Comparison of ENCODE assay signal across 8 cellular contexts in the genomic region with DNA sequence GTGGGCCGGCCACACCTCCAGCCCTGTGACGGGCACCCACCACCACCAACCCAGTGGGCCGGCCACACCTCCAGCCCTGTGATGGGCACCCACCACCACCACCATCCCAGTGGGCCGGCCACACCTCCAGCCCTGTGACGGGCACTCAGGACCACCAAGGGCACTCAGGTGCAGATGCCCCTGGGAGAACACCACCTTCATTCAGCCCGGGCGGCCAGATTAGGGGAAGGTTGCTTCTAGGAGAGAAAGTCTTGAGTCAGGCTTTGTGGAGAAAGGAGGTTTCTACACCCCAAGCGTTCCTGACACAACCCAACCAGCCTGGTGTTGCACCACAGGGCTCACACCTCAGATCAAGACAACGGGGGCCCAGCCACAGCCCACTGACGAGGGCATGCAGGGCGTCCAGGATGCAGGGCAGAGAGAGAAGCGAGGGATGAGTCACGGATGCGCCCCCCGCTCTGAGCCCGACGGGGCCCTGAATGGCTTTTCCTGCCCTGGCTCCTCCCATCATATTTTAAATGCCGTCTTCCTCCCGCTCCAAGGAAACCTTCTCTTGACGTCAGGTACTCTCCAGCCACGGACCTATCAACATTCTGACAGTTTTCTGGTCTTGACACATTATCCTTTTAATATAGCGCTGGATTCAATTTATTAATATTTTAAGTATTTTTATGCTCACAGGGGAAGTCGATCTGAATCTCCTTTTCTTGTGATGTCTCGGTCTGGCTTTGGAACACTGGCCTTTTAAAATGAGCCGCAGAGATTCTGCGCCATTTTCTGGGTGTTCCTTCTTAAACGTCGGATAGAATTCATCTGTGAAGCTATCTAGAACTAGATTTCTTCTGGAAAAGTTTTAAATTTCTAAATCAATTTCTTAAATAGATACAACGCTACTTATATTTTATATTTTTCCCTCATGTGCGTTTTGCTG. TPM values are rescaled to one million over a fixed set of nuclear protein-coding genes. Genes with fewer than 3 reads are reported as not detected.
DNase-seq lines count a peak whose midpoint lies in the region; ATAC-seq, FAIRE-seq and TF ChIP-seq lines count a peak whose summit lies in the region.

No MANE protein-coding gene starts in this region.

- no TSS peak for BruUV-seq in GM12878 (replicated peaks; lab: Mats Ljungman, UMichigan)

- no peaks in the 10 kb centered on the region for H4K20me1 ChIP-seq in GM12878 (ENCODE audit: control insufficient read depth, insufficient read depth)

- no peaks in the 10 kb centered on the region for H3K79me2 ChIP-seq in GM12878 (ENCODE audit: control insufficient read depth, insufficient read depth, low read length)

- no peak for TF ChIP-seq RAD21 in GM12878 (IDR thresholded peaks at IDR 0.05; ENCODE audit: insufficient read depth, low read depth, low read length)

- peak overlapping the region; percentile 85 for H2AFZ ChIP-seq in GM12878 (ENCODE audit: control insufficient read depth, low read depth, low read length)

- FAIRE-seq in GM12878 (lab: Jason Lieb, UNC), result no peak

- TF ChIP-seq EP300 in GM12878 (IDR thresholded peaks at IDR 0.05; ENCODE audit: borderline replicate concordance in 1 of 2, control insufficient read depth in 1 of 2, low read depth in 2 of 2, low read length in 2 of 2), result no peak

- H3K9ac ChIP-seq in GM12878 (ENCODE audit: control insufficient read depth, insufficient read depth, low read length), result peak overlapping the region; percentile 28; the same call in 1 of the 2 replicates

- intact Hi-C loops in GM12878 (cut with micrococcal nuclease; ENCODE audit: unreplicated experiment) (no loop called here), uterus (cut with DNase I; ENCODE audit: low total_unique reads) (no loop called here)

- CTCF ChIA-PET in AG04449 (lab: Yijun Ruan, JAX), result interaction anchor here (1.0 kb wide), 1 partner anchor 32 kb away, joined by 3 read pairs; no protein-coding TSS in a partner anchor
- CTCF ChIA-PET in GM12878 (lab: Yijun Ruan, JAX), result no interaction called here

- POLR2A ChIA-PET in AG04449 (lab: Yijun Ruan, JAX) (no interaction called here), GM12878 (lab: Charles Lee) (interaction anchor here (0.6 kb wide), 1 partner anchor 43 kb away, joined by 3 read pairs; no protein-coding TSS in a partner anchor)

- H3K4me1 ChIP-seq in GM12878 (ENCODE audit: control insufficient read depth, insufficient read depth, low read length), result no peaks in the 10 kb centered on the region; the same call in 1 of the 2 replicates
- H3K4me1 ChIP-seq in uterus, result peaks cover 0 to 6% of the 10 kb centered on the region in 2 donors

- H3K4me3 ChIP-seq in AG04449 (ENCODE audit: low read depth, low read length), result peak overlapping the region; percentile 40
- H3K4me3 ChIP-seq in GM12878, result peak overlapping the region; percentile 71
- peak overlapping the region; percentile 32 to 42 for H3K4me3 ChIP-seq in uterus

- peaks cover 0 to 4% of the 10 kb centered on the region in 2 experiments; a peak in 2 of 4 replicates for H3K36me3 ChIP-seq in GM12878 (ENCODE audit: control insufficient read depth in 2 of 2, insufficient read depth in 2 of 2, low read length in 1 of 2)
- H3K36me3 ChIP-seq in uterus, result no peaks in the 10 kb centered on the region

- ATAC-seq in GM12878, result peak; percentile 81

- H3K9me3 ChIP-seq in GM12878 (replicated peaks; ENCODE audit: control insufficient read depth, insufficient read depth, low read length), result no peaks in the 10 kb centered on the region
- H3K9me3 ChIP-seq in uterus, result no peaks in the 10 kb centered on the region

- RAD21 ChIA-PET in GM12878 (lab: Charles Lee; ENCODE audit: unreplicated experiment), result no interaction called here

- in situ Hi-C loops in GM12878 (cut with MboI), result no loop called here

- TF ChIP-seq POLR2A in GM12878 (IDR thresholded peaks at IDR 0.05; ENCODE audit: low read depth, low read length), result peak; percentile 44; the same call in 1 of the 2 replicates
- TF ChIP-seq POLR2A in uterus (IDR thresholded peaks at IDR 0.05), result no peak

- TF ChIP-seq CTCF in AG04449 (IDR thresholded peaks at IDR 0.05; ENCODE audit: insufficient read depth, low read length, missing control alignments), result no peak
- TF ChIP-seq CTCF in GM20000 (IDR thresholded peaks at IDR 0.05; ENCODE audit: extremely low read depth, missing control alignments), result no peak
- no peak for TF ChIP-seq CTCF in GM12878 (IDR thresholded peaks at IDR 0.05 in 2 of 3, conservative IDR thresholded peaks at IDR 0.05 in 1 of 3; ENCODE audit: control insufficient read depth in 2 of 3, extremely low read depth in 1 of 3, insufficient read depth in 1 of 3, low read depth in 3 of 3, low read length in 3 of 3)
- no peak for TF ChIP-seq CTCF in uterus (IDR thresholded peaks at IDR 0.05)

- H3K27ac ChIP-seq in GM12878 (ENCODE audit: control insufficient read depth, insufficient read depth) (0 out of 2 replicates have a peak overlapping the region, but pooled peaks have one; percentile 10), uterus (peak overlapping the region; percentile 78 to 90)

- H3K27me3 ChIP-seq in GM12878 (replicated peaks in 1 of 2; ENCODE audit: control insufficient read depth in 2 of 2, insufficient read depth in 2 of 2, low read length in 1 of 2) (no peaks in the 10 kb centered on the region), uterus (no peaks in the 10 kb centered on the region)

- WGBS in GM12878 (ENCODE audit: insufficient coverage, insufficient replicate concordance, low lambda C conversion rate, missing lambda C conversion rate), result 4% methylated on average over 30 of the region's 30 CpGs

- SMC1A ChIA-PET in GM12878 (lab: Charles Lee; ENCODE audit: uncharacterized antibody, unreplicated experiment), result no interaction called here

- H3K4me2 ChIP-seq in GM12878 (ENCODE audit: control insufficient read depth, insufficient read depth), result peak overlapping the region; percentile 89

- DNase-seq in AG04449 (ENCODE audit: low read depth, low spot score) (no peak), GM20000 (ENCODE audit: low spot score) (peak; percentile 85), NCI-H1694 treated with DMSO at 0.1 percent for 48 hours (lab: John Stamatoyannopoulos, UW) (peak; percentile 73), T-helper 9 cell (peak; percentile 32), GM12878 (ENCODE audit: low read depth, low spot score) (peak; percentile 63), hypothalamus (lab: John Stamatoyannopoulos, UW) (peak in 49 of 51 donors; percentile 26 to 99 (median 79)), renal cortical epithelial cell (ENCODE audit: low read depth) (peak; percentile 48), uterus (peak; percentile 77 to 80)

RNA-seq across cellular contexts. Expression of a gene that starts 0.6 kb away (rescaled TPM):
- total RNA-seq in GM12878 (2013; cell fraction: nucleolus; rRNA removed), result 4.8 and 4.9 TPM in 2 replicates
- 6.4 and 6.8 TPM in 2 replicates for total RNA-seq in GM12878 (2014; rRNA removed)
- 2.5 and 2.8 TPM in 2 replicates for total RNA-seq in GM12878 (2014; rRNA removed; fragmentation: Illumina TruSeq; extraction: Trizol)
- 9.5 and 11.2 TPM in 2 replicates for total RNA-seq in GM12878 (2021)
- 3.8 TPM for polyA plus RNA-seq in GM12878 (2011; ENCODE audit: low read depth)
- polyA plus RNA-seq in GM12878 (2011; rRNA removed), result 0.72 and 1.4 TPM in 2 replicates
- polyA plus RNA-seq in GM12878 (2011; cell fraction: cytosol; rRNA removed), result 4.3 and 4.6 TPM in 2 replicates
- polyA plus RNA-seq in GM12878 (2011; cell fraction: nucleus; rRNA removed), result 9.9 and 12.8 TPM in 2 replicates
- 14.3 and 20.3 TPM in 2 replicates for polyA plus RNA-seq in GM12878 (2012)
- polyA plus RNA-seq in GM12878 (2014; fragmentation: Illumina TruSeq; extraction: Trizol), result 0.38 and 2.1 TPM in 2 replicates
- polyA plus RNA-seq in GM12878 (2014; fragmentation: Nextera tagmentation; extraction: Ambion mirVana), result not detected
- polyA plus RNA-seq in GM12878 (2014; rRNA removed), result 5.9 and 7.2 TPM in 2 replicates
- polyA plus RNA-seq in GM12878 (2016; fragmentation: Nextera tagmentation; extraction: Ambion mirVana), result 10 to 100 TPM; 13.4 to 16.0 TPM
- 1.0 and 3.0 TPM in 2 replicates for polyA minus RNA-seq in GM12878 (2011; rRNA and poly(A)+ RNA removed)
- polyA minus RNA-seq in GM12878 (2011; cell fraction: cytosol; rRNA and poly(A)+ RNA removed), result 5.0 and 6.5 TPM in 2 replicates
- 1.7 and 2.7 TPM in 2 replicates for polyA minus RNA-seq in GM12878 (2011; cell fraction: nucleus; rRNA and poly(A)+ RNA removed)
- total RNA-seq in renal cortical epithelial cell, result 1.9 and 4.5 TPM in 2 replicates
- 1 to 10 TPM in 3 of 4 donors, not detected in 1; 4.9 to 10.0 (median 6.4) TPM for total RNA-seq in uterus

RNA-seq across cellular contexts. Expression of a gene that starts 29.5 kb away (rescaled TPM):
- total RNA-seq in GM12878 (2013; cell fraction: nucleolus; rRNA removed), result not detected in 2 replicates
- 0.60 TPM in 1 of 2 replicates, not detected in the other for total RNA-seq in GM12878 (2014; rRNA removed)
- total RNA-seq in GM12878 (2014; rRNA removed; fragmentation: Illumina TruSeq; extraction: Trizol), result not detected in 2 replicates
- 0.28 TPM in 1 of 2 replicates, not detected in the other for total RNA-seq in GM12878 (2021)
- 0.43 TPM for polyA plus RNA-seq in GM12878 (2011; ENCODE audit: low read depth)
- not detected in 2 replicates for polyA plus RNA-seq in GM12878 (2011; rRNA removed)
- polyA plus RNA-seq in GM12878 (2011; cell fraction: cytosol; rRNA removed), result not detected in 2 replicates
- not detected in 2 replicates for polyA plus RNA-seq in GM12878 (2011; cell fraction: nucleus; rRNA removed)
- polyA plus RNA-seq in GM12878 (2012), result 0.69 and 0.77 TPM in 2 replicates
- not detected in 2 replicates for polyA plus RNA-seq in GM12878 (2014; fragmentation: Illumina TruSeq; extraction: Trizol)
- polyA plus RNA-seq in GM12878 (2014; fragmentation: Nextera tagmentation; extraction: Ambion mirVana), result not detected
- 0.27 and 0.33 TPM in 2 replicates for polyA plus RNA-seq in GM12878 (2014; rRNA removed)
- polyA plus RNA-seq in GM12878 (2016; fragmentation: Nextera tagmentation; extraction: Ambion mirVana), result not detected
- polyA minus RNA-seq in GM12878 (2011; rRNA and poly(A)+ RNA removed), result not detected in 2 replicates
- polyA minus RNA-seq in GM12878 (2011; cell fraction: cytosol; rRNA and poly(A)+ RNA removed), result not detected in 2 replicates
- not detected in 2 replicates for polyA minus RNA-seq in GM12878 (2011; cell fraction: nucleus; rRNA and poly(A)+ RNA removed)
- total RNA-seq in renal cortical epithelial cell, result 0.30 and 0.35 TPM in 2 replicates
- 1 to 10 TPM in 2 of 4 donors, not detected in 2; 4.5 to 7.0 TPM for total RNA-seq in uterus

RNA-seq across cellular contexts. Expression of a gene that starts 43.7 kb away (rescaled TPM):
- 310 and 374 TPM in 2 replicates for total RNA-seq in GM12878 (2013; cell fraction: nucleolus; rRNA removed)
- 61.4 and 65.2 TPM in 2 replicates for total RNA-seq in GM12878 (2014; rRNA removed)
- total RNA-seq in GM12878 (2014; rRNA removed; fragmentation: Illumina TruSeq; extraction: Trizol), result 19.6 and 20.3 TPM in 2 replicates
- 82.4 and 86.4 TPM in 2 replicates for total RNA-seq in GM12878 (2021)
- 24.8 TPM for polyA plus RNA-seq in GM12878 (2011; ENCODE audit: low read depth)
- polyA plus RNA-seq in GM12878 (2011; rRNA removed), result 26.1 and 51.3 TPM in 2 replicates
- 53.2 and 64.3 TPM in 2 replicates for polyA plus RNA-seq in GM12878 (2011; cell fraction: cytosol; rRNA removed)
- polyA plus RNA-seq in GM12878 (2011; cell fraction: nucleus; rRNA removed), result 250 and 378 TPM in 2 replicates
- polyA plus RNA-seq in GM12878 (2012), result 46.0 and 62.0 TPM in 2 replicates
- polyA plus RNA-seq in GM12878 (2014; fragmentation: Illumina TruSeq; extraction: Trizol), result 18.3 and 24.0 TPM in 2 replicates
- polyA plus RNA-seq in GM12878 (2014; fragmentation: Nextera tagmentation; extraction: Ambion mirVana), result 1 to 10 TPM; 2.9 to 3.7 TPM
- 60.9 and 68.4 TPM in 2 replicates for polyA plus RNA-seq in GM12878 (2014; rRNA removed)
- polyA plus RNA-seq in GM12878 (2016; fragmentation: Nextera tagmentation; extraction: Ambion mirVana), result 10 to 100 TPM; 25.5 to 29.4 TPM
- polyA minus RNA-seq in GM12878 (2011; rRNA and poly(A)+ RNA removed), result 80.4 and 121 TPM in 2 replicates
- 12.8 and 21.1 TPM in 2 replicates for polyA minus RNA-seq in GM12878 (2011; cell fraction: cytosol; rRNA and poly(A)+ RNA removed)
- polyA minus RNA-seq in GM12878 (2011; cell fraction: nucleus; rRNA and poly(A)+ RNA removed), result 44.5 and 53.5 TPM in 2 replicates
- total RNA-seq in renal cortical epithelial cell, result 34.2 and 80.6 TPM in 2 replicates
- 10 to 100 TPM; 35.4 to 94.0 (median 41.5) TPM for total RNA-seq in uterus
